ENCODE assay signal across 1 cellular context in the genomic region with DNA sequence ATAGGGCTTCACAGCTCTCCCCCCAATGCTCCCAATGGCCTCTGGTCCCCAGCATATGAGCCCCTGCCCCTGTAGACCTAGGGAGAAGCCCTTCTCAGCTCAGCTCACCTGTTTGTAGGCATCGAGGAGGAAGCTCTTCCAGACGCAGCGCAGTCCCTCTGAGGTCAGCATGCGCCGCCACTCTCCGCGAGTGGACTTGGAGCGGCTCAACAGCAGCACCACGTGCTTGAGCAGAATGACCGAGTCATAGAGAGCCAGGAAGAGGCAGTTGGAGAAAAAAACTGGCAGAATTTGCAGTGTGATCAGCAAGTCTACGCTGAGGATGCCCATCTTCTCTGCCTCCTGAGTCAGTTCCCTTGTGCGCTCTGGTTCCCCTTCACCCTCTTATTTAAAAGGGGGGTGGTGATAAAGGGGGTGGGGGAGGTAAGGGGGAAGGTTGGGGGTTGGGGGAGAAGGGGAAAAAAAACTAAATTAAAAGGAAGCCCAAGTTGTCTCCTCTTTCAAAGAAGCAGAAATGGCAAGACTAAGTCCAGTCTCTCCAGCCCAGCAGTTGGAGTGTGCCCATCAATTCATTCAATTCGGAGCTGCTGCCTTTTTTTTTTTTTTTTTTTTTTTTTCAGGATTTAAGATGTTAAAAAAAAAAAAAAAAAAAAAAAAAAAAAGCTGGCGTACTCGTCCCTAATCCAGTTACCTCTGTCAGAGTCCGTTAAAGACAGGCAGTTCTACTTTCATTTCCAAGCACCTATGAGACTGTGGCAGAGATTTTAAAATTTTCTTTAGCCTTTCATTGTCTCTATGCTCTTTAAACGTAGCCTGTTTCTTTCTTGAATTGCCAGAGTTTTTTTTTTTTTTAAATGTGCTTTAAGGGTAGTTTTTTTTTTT.
A peak's percentile ranks its signal among the peaks of the same experiment; 100 is the strongest.
TF ChIP-seq lines count a peak whose summit lies in the region.

A gene (minus strand): TSS at position 362 of the 882 bp plus-strand sequence. CDS start 32 bp downstream, at position 330.

TF ChIP-seq in K562, 482 proteins besides CTCF, POLR2A, EP300 and RAD21 (continued from another document):
- peak; percentile 80 for TF ChIP-seq HNRNPK (IDR thresholded peaks at IDR 0.05; ENCODE audit: low read depth, low read length, poor library complexity, severe bottlenecking)
